In genomic region chr1:28194326-28195035, GRCh38 we compare ENCODE assay signal across 18 cellular contexts.
"Had no signal": no experiment of that assay in that cellular context is flagged by ENCODE, and none has a peak within 500 bp of the region (broad histone marks: within the 10 kb centered on the region; RNA-seq: fewer than 3 reads in every experiment).

No MANE protein-coding gene starts in this region.

- H3K9ac ChIP-seq: SK-N-SH had no signal

- H3K9me2 ChIP-seq: SK-N-SH had no signal

- H3K27ac ChIP-seq: heart left ventricle, transverse colon, VCaP had no signal

- H3K9me3 Mint-ChIP-seq: brain, naive B cell had no signal

- H3K4me3 ChIP-seq: heart left ventricle, transverse colon had no signal

- ATAC-seq: activated T-helper 17 cell treated with anti-CD3 and anti-CD28 coated beads, Interleukin-2, amount 50 U/mL, for 72 hours; stimulated activated memory B cell treated with anti-CD40 and anti-IgM and Interleukin-4, amounts not matched to agents 10 μg/mL and 1 μg/mL and 100 μg/mL, for 72 hours had no signal

- H3K4me3 Mint-ChIP-seq: activated CD8-positive, alpha-beta T cell treated with anti-CD3 and anti-CD28 coated beads for 36 hours; activated T-helper 17 cell treated with anti-CD3 and anti-CD28 coated beads, Interleukin-2, amount 50 U/mL, for 72 hours; brain; naive B cell; stimulated activated memory B cell treated with anti-CD40 and anti-IgM and Interleukin-4, amounts not matched to agents 10 μg/mL and 1 μg/mL and 100 μg/mL, for 72 hours had no signal

- H3K9me3 ChIP-seq: heart left ventricle, SK-N-SH, transverse colon had no signal

- H3K27me3 Mint-ChIP-seq: activated CD8-positive, alpha-beta T cell treated with anti-CD3 and anti-CD28 coated beads for 36 hours; activated T-helper 17 cell treated with anti-CD3 and anti-CD28 coated beads, Interleukin-2, amount 50 U/mL, for 72 hours; naive B cell; stimulated activated memory B cell treated with anti-CD40 and anti-IgM and Interleukin-4, amounts not matched to agents 10 μg/mL and 1 μg/mL and 100 μg/mL, for 72 hours had no signal

- DNase-seq: activated CD8-positive, alpha-beta T cell treated with anti-CD3 and anti-CD28 coated beads for 36 hours; activated naive CD4-positive, alpha-beta T cell treated with anti-CD3 and anti-CD28 coated beads, Interleukin-2, amount 50 U/mL, for 16 hours; amniotic stem cell; cerebellar nuclear complex; dermis blood vessel endothelial cell; foreskin melanocyte; heart left ventricle; naive B cell; right cardiac atrium; SK-N-SH; small intestine; T-helper 1 cell; transverse colon had no signal

- H3K27ac Mint-ChIP-seq: activated CD8-positive, alpha-beta T cell treated with anti-CD3 and anti-CD28 coated beads for 36 hours; activated T-helper 17 cell treated with anti-CD3 and anti-CD28 coated beads, Interleukin-2, amount 50 U/mL, for 72 hours; brain; stimulated activated memory B cell treated with anti-CD40 and anti-IgM and Interleukin-4, amounts not matched to agents 10 μg/mL and 1 μg/mL and 100 μg/mL, for 72 hours had no signal

- H3K4me2 ChIP-seq: SK-N-SH had no signal

- H3K27me3 ChIP-seq: heart left ventricle, transverse colon had no signal

- FAIRE-seq: endometrium, small intestine had no signal
